In the genomic region with DNA sequence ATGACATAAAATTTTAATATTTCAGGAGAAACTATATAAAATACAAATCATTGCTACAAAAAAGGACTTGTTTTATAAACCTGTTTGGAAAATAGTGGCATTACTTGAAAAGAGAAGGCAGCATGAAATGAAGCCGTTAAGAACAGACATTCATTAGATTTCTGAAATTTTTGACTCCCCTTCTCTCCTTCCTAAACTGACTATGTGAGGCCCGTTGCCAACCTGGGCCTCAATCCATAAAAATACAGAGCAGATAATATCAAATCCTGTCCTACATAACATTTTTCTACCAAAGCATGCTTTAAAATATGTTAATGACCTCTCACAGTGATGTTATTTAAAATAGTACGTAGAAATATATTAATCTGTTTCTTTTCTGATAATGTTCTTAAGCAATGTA, we compare ENCODE assay signal across 31 cellular contexts. TPM values are rescaled to one million over a fixed set of nuclear protein-coding genes. Genes with fewer than 3 reads are reported as not detected.
"Had no signal": no experiment of that assay in that cellular context is flagged by ENCODE, and none has a peak within 500 bp of the region (broad histone marks: within the 10 kb centered on the region; RNA-seq: fewer than 3 reads in every experiment).

No MANE protein-coding gene starts in this region.

- H3K9me3 Mint-ChIP-seq: activated CD4-positive, alpha-beta T cell treated with anti-CD3 and anti-CD28 coated beads, Interleukin-2, amount 10 ng/mL, durations not matched to agents 7 days and 5 days; activated naive CD4-positive, alpha-beta T cell treated with anti-CD3 and anti-CD28 coated beads, Interleukin-2, amount 50 U/mL, for 24 hours; activated naive CD8-positive, alpha-beta T cell treated with anti-CD3 and anti-CD28 coated beads, Interleukin-2, amount 10 ng/mL, durations not matched to agents 7 days and 5 days; activated T-helper 2 cell treated with anti-CD3 and anti-CD28 coated beads, Interferon-gamma antibody, Interleukin-2, Interleukin-4, amounts not matched to agents 10 μg/mL and 5 μg/mL and 100 μg/mL, durations not matched to agents 14 hours and 24 hours and 36 hours; T-helper 1 cell treated with Interleukin-12 subunit alpha and Interleukin-12 subunit beta and Interleukin-4 antibody, amounts not matched to agents 30 μg/mL and 1 μg/mL, for 36 hours; T-helper 2 cell treated with Interferon-gamma antibody and Interleukin-4, amounts not matched to agents 5 μg/mL and 100 μg/mL, for 36 hours had no signal

- H3K36me3 Mint-ChIP-seq: activated naive CD4-positive, alpha-beta T cell treated with anti-CD3 and anti-CD28 coated beads, Interleukin-2, amount 50 U/mL, for 24 hours; activated naive CD8-positive, alpha-beta T cell treated with anti-CD3 and anti-CD28 coated beads, Interleukin-2, amount 10 ng/mL, durations not matched to agents 7 days and 5 days had no signal

- DNase-seq: activated CD4-positive, alpha-beta T cell treated with anti-CD3 and anti-CD28 coated beads, Interleukin-2, amount 10 ng/mL, durations not matched to agents 7 days and 5 days; activated CD4-positive, alpha-beta T cell treated with anti-CD3 and anti-CD28 coated beads, Interleukin-2, amount 50 U/mL, for 48 hours; activated CD8-positive, alpha-beta T cell treated with anti-CD3 and anti-CD28 coated beads, Interleukin-2, amount 10 ng/mL, durations not matched to agents 7 days and 5 days; activated gamma-delta T cell; activated naive CD4-positive, alpha-beta T cell treated with Interleukin-2 at 50 U/mL for 16 hours; activated naive CD8-positive, alpha-beta T cell treated with anti-CD3 and anti-CD28 coated beads, Interleukin-2, amount 10 ng/mL, durations not matched to agents 7 days and 5 days; activated T-cell treated with anti-CD3 and anti-CD28 coated beads, Interleukin-2, amount 50 U/mL, for 24 hours; adrenal gland; body of pancreas; MM.1S; MV-4-11; NCI-H1092 treated with DMSO at 0.1 percent for 48 hours; NCI-H1417; NCI-H146; NCI-H187; NCI-H2029 treated with DMSO at 0.1 percent for 48 hours; NCI-H2227 treated with DMSO at 0.1 percent for 48 hours; NCI-H510A; NCI-H526; NCI-H748 treated with DMSO at 0.1 percent for 48 hours; NK-92 treated with Interleukin-12 subunit alpha and Interleukin-12 subunit beta, amount 100 ng/mL, for 24 hours; PC-3; Peyer's patch; RPMI8226; SHP77 treated with DMSO at 0.1 percent for 48 hours had no signal

- H3K27ac Mint-ChIP-seq: activated CD4-positive, alpha-beta T cell treated with anti-CD3 and anti-CD28 coated beads, Interleukin-2, amount 10 ng/mL, durations not matched to agents 7 days and 5 days; activated CD8-positive, alpha-beta T cell treated with anti-CD3 and anti-CD28 coated beads, Interleukin-2, amount 10 ng/mL, durations not matched to agents 7 days and 5 days; activated naive CD4-positive, alpha-beta T cell treated with anti-CD3 and anti-CD28 coated beads, Interleukin-2, amount 50 U/mL, for 24 hours; activated naive CD8-positive, alpha-beta T cell treated with anti-CD3 and anti-CD28 coated beads, Interleukin-2, amount 10 ng/mL, durations not matched to agents 7 days and 5 days; activated T-cell treated with anti-CD3 and anti-CD28 coated beads, Interleukin-2, amount 50 U/mL, for 24 hours; activated T-helper 2 cell treated with anti-CD3 and anti-CD28 coated beads, Interferon-gamma antibody, Interleukin-2, Interleukin-4, amounts not matched to agents 10 μg/mL and 5 μg/mL and 100 μg/mL, durations not matched to agents 14 hours and 24 hours and 36 hours; T-helper 1 cell treated with Interleukin-12 subunit alpha and Interleukin-12 subunit beta and Interleukin-4 antibody, amounts not matched to agents 30 μg/mL and 1 μg/mL, for 36 hours; T-helper 2 cell treated with Interferon-gamma antibody and Interleukin-4, amounts not matched to agents 5 μg/mL and 100 μg/mL, for 36 hours had no signal

- H3K27ac ChIP-seq: adrenal gland, body of pancreas, breast epithelium, KMS-11, Peyer's patch had no signal

- H3K4me3 ChIP-seq: adrenal gland, body of pancreas, breast epithelium, Peyer's patch had no signal

- H3K4me3 Mint-ChIP-seq: activated CD4-positive, alpha-beta T cell treated with anti-CD3 and anti-CD28 coated beads, Interleukin-2, amount 10 ng/mL, durations not matched to agents 7 days and 5 days; activated CD8-positive, alpha-beta T cell treated with anti-CD3 and anti-CD28 coated beads, Interleukin-2, amount 10 ng/mL, durations not matched to agents 7 days and 5 days; activated naive CD4-positive, alpha-beta T cell treated with anti-CD3 and anti-CD28 coated beads, Interleukin-2, amount 50 U/mL, for 24 hours; activated naive CD8-positive, alpha-beta T cell treated with anti-CD3 and anti-CD28 coated beads, Interleukin-2, amount 10 ng/mL, durations not matched to agents 7 days and 5 days; activated T-cell treated with anti-CD3 and anti-CD28 coated beads, Interleukin-2, amount 50 U/mL, for 24 hours; T-helper 1 cell treated with Interleukin-12 subunit alpha and Interleukin-12 subunit beta and Interleukin-4 antibody, amounts not matched to agents 30 μg/mL and 1 μg/mL, for 36 hours; T-helper 2 cell treated with Interferon-gamma antibody and Interleukin-4, amounts not matched to agents 5 μg/mL and 100 μg/mL, for 36 hours had no signal

- H3K9ac ChIP-seq: KMS-11 had no signal

- H3K4me1 ChIP-seq: adrenal gland, body of pancreas, breast epithelium, Peyer's patch had no signal

- H3K27me3 ChIP-seq: adrenal gland, body of pancreas, breast epithelium, Peyer's patch had no signal

- ATAC-seq: activated CD8-positive, alpha-beta T cell treated with anti-CD3 and anti-CD28 coated beads, Interleukin-2, amount 10 ng/mL, durations not matched to agents 7 days and 5 days; body of pancreas had no signal

- H3K36me3 ChIP-seq: adrenal gland, breast epithelium, Peyer's patch had no signal

- H3K4me2 ChIP-seq: KMS-11 had no signal

- H3K9me3 ChIP-seq: body of pancreas, breast epithelium, Peyer's patch had no signal

- H3K4me1 Mint-ChIP-seq: activated CD4-positive, alpha-beta T cell treated with anti-CD3 and anti-CD28 coated beads, Interleukin-2, amount 10 ng/mL, durations not matched to agents 7 days and 5 days; activated naive CD4-positive, alpha-beta T cell treated with anti-CD3 and anti-CD28 coated beads, Interleukin-2, amount 50 U/mL, for 24 hours; activated naive CD8-positive, alpha-beta T cell treated with anti-CD3 and anti-CD28 coated beads, Interleukin-2, amount 10 ng/mL, durations not matched to agents 7 days and 5 days had no signal

RNA-seq across cellular contexts. Expression of a gene that starts 58.2 kb away (rescaled TPM):
- total RNA-seq: activated CD4-positive, alpha-beta T cell treated with anti-CD3 and anti-CD28 coated beads, Interleukin-2, amount 10 ng/mL, durations not matched to agents 7 days and 5 days; activated CD8-positive, alpha-beta T cell treated with anti-CD3 and anti-CD28 coated beads, Interleukin-2, amount 10 ng/mL, durations not matched to agents 7 days and 5 days; activated naive CD8-positive, alpha-beta T cell treated with anti-CD3 and anti-CD28 coated beads, Interleukin-2, amount 10 ng/mL, durations not matched to agents 7 days and 5 days; activated T-helper 2 cell treated with anti-CD3 and anti-CD28 coated beads, Interferon-gamma antibody, Interleukin-2, Interleukin-4, amounts not matched to agents 10 μg/mL and 5 μg/mL and 100 μg/mL, durations not matched to agents 14 hours and 24 hours and 36 hours had no signal
